9 cellular contexts compared by ENCODE assay signal in genomic region chr7:142626420-142627035, GRCh38.
A peak's percentile ranks its signal among the peaks of the same experiment; 100 is the strongest.
DNase-seq lines count a peak whose midpoint lies in the region; ATAC-seq and TF ChIP-seq lines count a peak whose summit lies in the region.
"Had no signal": no experiment of that assay in that cellular context is flagged by ENCODE, and none has a peak within 500 bp of the region (broad histone marks: within the 10 kb centered on the region; RNA-seq: fewer than 3 reads in every experiment).

No MANE protein-coding gene starts in this region.

- H2BK12ac ChIP-seq in H9 (ENCODE audit: insufficient read length, low read depth, low read length), result no peak overlapping the region

- H4K91ac ChIP-seq in H9 (ENCODE audit: insufficient read length, low read depth, low read length), result no peak overlapping the region

- no peak for TF ChIP-seq EP300 in transverse colon (IDR thresholded peaks at IDR 0.05; ENCODE audit: low read depth)

- H3K36me3 Mint-ChIP-seq in H9 (ENCODE audit: insufficient read depth in 1 of 3, low read depth in 3 of 3) (peaks cover 0 to 7% (median 0%) of the 10 kb centered on the region in 3 experiments; a peak in 1 of 7 replicates), neural progenitor cell (no peaks in the 10 kb centered on the region)
- H3K36me3 Mint-ChIP-seq in activated CD8-positive, alpha-beta T cell treated with anti-CD3 and anti-CD28 coated beads for 36 hours (ENCODE audit: low read depth), result peaks cover 3% of the 10 kb centered on the region

- no peaks in the 10 kb centered on the region for H3F3A ChIP-seq in neural progenitor cell (ENCODE audit: low read depth)

- H3K9me3 ChIP-seq in H9 (ENCODE audit: control insufficient read depth, low read depth, low read length) (no peaks in the 10 kb centered on the region), neural progenitor cell (ENCODE audit: low read depth) (no peaks in the 10 kb centered on the region), transverse colon (no peaks in the 10 kb centered on the region)

- in situ Hi-C loops in transverse colon (cut with MboI; ENCODE audit: low pct_ligation_motif_present in 1 of 4, low pct_unique_long_range_greater_than_20kb in 1 of 4, low sequenced_read_pairs in 3 of 4), result loop anchor here in 2 of 4 donors (10.0 to 25.0 kb wide), 3 partner anchors 148 to 586 kb away; partner anchors contain the start of genes PRSS2 (in 1 of the 2) and TAS2R40 (in 1 of the 2)

- H3K79me1 ChIP-seq in H9 (ENCODE audit: insufficient read depth, low read depth, low read length, poor library complexity, severe bottlenecking), result no peaks in the 10 kb centered on the region

- H3K36me3 ChIP-seq in neural progenitor cell (no peaks in the 10 kb centered on the region), transverse colon (no peaks in the 10 kb centered on the region)

- no peak for TF ChIP-seq POLR2A in transverse colon (IDR thresholded peaks at IDR 0.05)

- H3K9me3 Mint-ChIP-seq in H9 (peaks cover 7% of the 10 kb centered on the region in 2 experiments; a peak in 4 of 5 replicates), neural progenitor cell (no peaks in the 10 kb centered on the region)
- no peaks in the 10 kb centered on the region for H3K9me3 Mint-ChIP-seq in activated CD8-positive, alpha-beta T cell treated with anti-CD3 and anti-CD28 coated beads for 36 hours

- no peaks in the 10 kb centered on the region for H3K23me2 ChIP-seq in H9 (ENCODE audit: insufficient read length, low read depth, low read length, poor library complexity, severe bottlenecking)

- no peak overlapping the region for H2BK5ac ChIP-seq in H9 (ENCODE audit: insufficient read length, low read length)

- H2BK120ac ChIP-seq in H9 (ENCODE audit: low read depth, low read length, poor library complexity, severe bottlenecking), result no peak overlapping the region

- H3K14ac ChIP-seq in H9 (ENCODE audit: insufficient read depth, low read length), result no peak overlapping the region

- no peak overlapping the region for H3K56ac ChIP-seq in H9 (ENCODE audit: insufficient read length, low read depth, low read length)

- H2AFZ ChIP-seq in H9 (ENCODE audit: low read length) (no peak overlapping the region), neural progenitor cell (replicated peaks) (no peak overlapping the region)

- H3K4me2 ChIP-seq in H9 (ENCODE audit: insufficient read depth, insufficient read length, low read length) (no peak overlapping the region), neural progenitor cell (no peak overlapping the region)

- peak; percentile 91 for ATAC-seq in activated CD8-positive, alpha-beta T cell treated with anti-CD3 and anti-CD28 coated beads for 36 hours

- no peak overlapping the region for H3K4me3 ChIP-seq in epithelial cell of esophagus (ENCODE audit: low read length)
- H3K4me3 ChIP-seq in neural progenitor cell, result no peak overlapping the region
- no peak overlapping the region for H3K4me3 ChIP-seq in transverse colon

- H3K27me3 Mint-ChIP-seq in H9 (ENCODE audit: low read depth) (peaks cover 11% of the 10 kb centered on the region), neural progenitor cell (ENCODE audit: insufficient read depth, low read depth) (no peaks in the 10 kb centered on the region)
- peaks cover 1% of the 10 kb centered on the region for H3K27me3 Mint-ChIP-seq in activated CD8-positive, alpha-beta T cell treated with anti-CD3 and anti-CD28 coated beads for 36 hours

- H3K27ac Mint-ChIP-seq in H9, result no peak overlapping the region
- peak overlapping the region; percentile 82 for H3K27ac Mint-ChIP-seq in activated CD8-positive, alpha-beta T cell treated with anti-CD3 and anti-CD28 coated beads for 36 hours
- H3K27ac Mint-ChIP-seq in neural progenitor cell, result no peak overlapping the region

- H4K8ac ChIP-seq in H9 (replicated peaks; ENCODE audit: insufficient read length, low read depth, low read length), result no peak overlapping the region

- peak; percentile 4 to 23 for DNase-seq in NCI-H2081 (lab: John Stamatoyannopoulos, UW)
- DNase-seq in NCI-H2081 treated with DMSO at 0.1 percent for 48 hours (lab: John Stamatoyannopoulos, UW), result no peak
- DNase-seq in H9, result peak; percentile 84
- peak; percentile 56 for DNase-seq in NCI-H1694 (lab: John Stamatoyannopoulos, UW)
- DNase-seq in activated CD8-positive, alpha-beta T cell treated with anti-CD3 and anti-CD28 coated beads for 36 hours, result peak; percentile 83
- peak; percentile 61 for DNase-seq in epithelial cell of esophagus (ENCODE audit: low read depth)
- peak; percentile 80 for DNase-seq in neural progenitor cell (ENCODE audit: low spot score)
- peak; percentile 56 for DNase-seq in transverse colon
- DNase-seq: DND-41 had no signal

- POLR2A ChIA-PET in activated CD8-positive, alpha-beta T cell treated with anti-CD3 and anti-CD28 coated beads for 36 hours (lab: Charles Lee), result interaction anchor here (0.6 to 1.9 kb wide), 3 partner anchors 22 to 423 kb away, joined by 3 to 5 read pairs (median 3); no protein-coding TSS in a partner anchor

- H3K9ac ChIP-seq in H9 (ENCODE audit: extremely low read depth, insufficient read length, low read length) (no peak overlapping the region), neural progenitor cell (no peak overlapping the region)

- peak; percentile 81 for TF ChIP-seq CTCF in H9 (conservative IDR thresholded peaks at IDR 0.05)
- TF ChIP-seq CTCF in activated CD8-positive, alpha-beta T cell treated with anti-CD3 and anti-CD28 coated beads for 36 hours (IDR thresholded peaks at IDR 0.05), result peak; percentile 30
- TF ChIP-seq CTCF in epithelial cell of esophagus (IDR thresholded peaks at IDR 0.05; ENCODE audit: insufficient read depth, low read depth, low read length, missing control alignments), result peak; percentile 65
- TF ChIP-seq CTCF in neural progenitor cell (IDR thresholded peaks at IDR 0.05), result peak; percentile 72
- TF ChIP-seq CTCF in transverse colon (IDR thresholded peaks at IDR 0.05), result peak; percentile 42 to 62 (median 43)

- H3K4me1 ChIP-seq in H9 (ENCODE audit: insufficient read depth, low read length), result no peaks in the 10 kb centered on the region
- no peaks in the 10 kb centered on the region for H3K4me1 ChIP-seq in neural progenitor cell
- no peaks in the 10 kb centered on the region for H3K4me1 ChIP-seq in transverse colon

- H3K27me3 ChIP-seq in H9 (ENCODE audit: insufficient read depth, low read length) (no peaks in the 10 kb centered on the region), neural progenitor cell (peaks cover 3% of the 10 kb centered on the region), transverse colon (peaks cover 18% of the 10 kb centered on the region)

- CTCF ChIA-PET in activated CD8-positive, alpha-beta T cell treated with anti-CD3 and anti-CD28 coated beads for 36 hours (lab: Charles Lee), result interaction anchor here (0.9 to 2.6 kb wide), 7 partner anchors 11 to 185 kb away, joined by 3 to 12 read pairs (median 5); no protein-coding TSS in a partner anchor

- no CpG with 5 or more reads among the region's 12 CpGs for whole genome bisulfite sequencing in H9 (ENCODE audit: extremely low coverage, insufficient read length, low lambda C conversion rate)
- WGBS in transverse colon (ENCODE audit: low coverage in 1 of 2), 2 donors, result 63% methylated on average over 12 of the region's 12 CpGs; no CpG with 5 or more reads in 1 of the 2 donors

- no peak overlapping the region for H3K27ac ChIP-seq in H9 (ENCODE audit: insufficient read length, low read depth, low read length)
- H3K27ac ChIP-seq in neural progenitor cell, result no peak overlapping the region
- H3K27ac ChIP-seq in transverse colon, result no peak overlapping the region

- H3T11ph ChIP-seq in H9 (ENCODE audit: low read length), result no peak overlapping the region

- H3K4ac ChIP-seq in H9 (ENCODE audit: low read depth, low read length), result no peak overlapping the region

- H2AK5ac ChIP-seq in H9 (ENCODE audit: insufficient read length, low read length), result no peak overlapping the region

- H4K20me1 ChIP-seq in H9 (ENCODE audit: control insufficient read depth, insufficient read depth, insufficient read length) (no peaks in the 10 kb centered on the region), neural progenitor cell (ENCODE audit: low read depth) (no peaks in the 10 kb centered on the region)

- no peak overlapping the region for H3K23ac ChIP-seq in H9 (ENCODE audit: insufficient read length, low read depth, low read length)

- H3K4me1 Mint-ChIP-seq in H9 (peaks cover 3 to 6% of the 10 kb centered on the region in 2 experiments; a peak in 3 of 4 replicates), neural progenitor cell (no peaks in the 10 kb centered on the region)
- no peaks in the 10 kb centered on the region for H3K4me1 Mint-ChIP-seq in activated CD8-positive, alpha-beta T cell treated with anti-CD3 and anti-CD28 coated beads for 36 hours (ENCODE audit: low read depth)

- no peak overlapping the region for H4K5ac ChIP-seq in H9 (ENCODE audit: insufficient read length, low read depth, low read length)

- H3K18ac ChIP-seq in H9 (ENCODE audit: insufficient read length, low read depth, low read length), result no peak overlapping the region

- H3K79me2 ChIP-seq in H9 (ENCODE audit: insufficient read depth, low read length) (no peaks in the 10 kb centered on the region), neural progenitor cell (ENCODE audit: low read depth) (no peaks in the 10 kb centered on the region)

- intact Hi-C loops in activated CD8-positive, alpha-beta T cell treated with anti-CD3 and anti-CD28 coated beads for 36 hours (cut with micrococcal nuclease), result no loop called here
- intact Hi-C loops in transverse colon (cut with DNase I; ENCODE audit: low total_unique reads), result no loop called here

- no peak overlapping the region for H2BK20ac ChIP-seq in H9 (ENCODE audit: low read depth, low read length, poor library complexity, severe bottlenecking)

- H2BK15ac ChIP-seq in H9 (ENCODE audit: low read depth, low read length), result no peak overlapping the region

- H3K4me3 Mint-ChIP-seq in H9 (no peak overlapping the region), neural progenitor cell (no peak overlapping the region)
- peak overlapping the region; percentile 72 for H3K4me3 Mint-ChIP-seq in activated CD8-positive, alpha-beta T cell treated with anti-CD3 and anti-CD28 coated beads for 36 hours

Comparison
In these comparisons a context has a peak if more than half of its experiments do, and no peak if none do; other contexts are left out.
1. CTCF ChIP-seq: peak in every context shown above with its lines; median percentile 81 in H9; 72 in neural progenitor cell; 65 in epithelial cell of esophagus; 43 in transverse colon; 30 in activated CD8-positive, alpha-beta T cell treated with anti-CD3 and anti-CD28 coated beads for 36 hours.